Comparison of ENCODE assay signal across 24 cellular contexts in the genomic region with DNA sequence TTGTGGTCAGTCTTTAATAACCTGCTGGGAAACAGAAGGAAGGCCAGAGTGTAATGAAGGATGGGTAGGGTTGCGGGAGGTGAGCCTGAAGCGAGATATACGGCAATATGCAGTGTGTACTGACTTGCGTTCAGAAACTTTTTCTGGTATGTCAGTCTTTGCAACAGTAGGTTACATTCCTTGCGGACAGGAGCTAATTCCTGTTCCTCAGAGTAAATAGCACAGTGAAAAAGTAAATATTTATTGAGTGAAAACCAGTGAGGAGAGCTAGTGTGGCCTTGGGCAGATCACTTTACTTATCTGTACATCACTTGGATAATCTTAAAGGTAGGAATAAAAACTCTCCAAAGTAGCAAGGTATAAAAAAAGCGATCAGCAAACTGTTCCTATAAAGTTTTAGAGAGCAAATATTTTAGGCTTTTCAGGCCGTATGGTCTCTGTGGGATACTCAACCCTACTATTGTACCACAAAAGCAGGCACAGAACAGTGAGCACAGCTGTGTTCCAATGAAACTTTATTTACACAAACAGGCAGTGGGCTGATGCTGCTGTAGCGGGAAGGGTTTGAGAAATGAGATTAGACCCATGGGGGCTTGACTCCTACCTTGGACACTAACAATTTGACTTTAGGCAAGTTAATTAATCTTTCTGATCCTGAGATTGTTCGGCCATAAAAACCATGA.
"Had no signal": no experiment of that assay in that cellular context is flagged by ENCODE, and none has a peak within 500 bp of the region (broad histone marks: within the 10 kb centered on the region; RNA-seq: fewer than 3 reads in every experiment).

No MANE protein-coding gene starts in this region.

- H3K27me3 ChIP-seq: brain microvascular endothelial cell, cardiac muscle cell, SJSA1 had no signal

- H3K36me3 ChIP-seq: brain microvascular endothelial cell, cardiac muscle cell, SJSA1 had no signal

- ATAC-seq: activated CD8-positive, alpha-beta T cell treated with anti-CD3 and anti-CD28 coated beads, Interleukin-2, amount 10 ng/mL, durations not matched to agents 7 days and 5 days; activated naive CD4-positive, alpha-beta T cell treated with anti-CD3 and anti-CD28 coated beads, Interleukin-2, amount 50 U/mL, for 72 hours; SK-N-SH treated with all-trans-retinoic acid at 6 μM for 48 hours; WTC11 had no signal

- H3K4me3 ChIP-seq: cardiac muscle cell, SJSA1 had no signal

- H3K9me3 ChIP-seq: SJSA1 had no signal

- H3K27ac ChIP-seq: brain microvascular endothelial cell, cardiac muscle cell, SJSA1 had no signal

- DNase-seq: activated CD4-positive, alpha-beta T cell treated with anti-CD3 and anti-CD28 coated beads for 48 hours; activated CD4-positive, alpha-beta T cell treated with anti-CD3 and anti-CD28 coated beads, Interleukin-2, amount 50 U/mL, for 4 hours; activated CD4-positive, CD25-positive, alpha-beta regulatory T cell treated with anti-CD3 and anti-CD28 coated beads, Interleukin-2, amount 50 U/mL, for 72 hours; activated CD8-positive, alpha-beta T cell treated with anti-CD3 and anti-CD28 coated beads, Interleukin-2, amount 10 ng/mL, durations not matched to agents 7 days and 5 days; activated effector memory CD4-positive, alpha-beta T cell treated with Interleukin-2 at 50 U/mL for 16 hours; activated naive CD4-positive, alpha-beta T cell; activated T-cell treated with anti-CD3 and anti-CD28 coated beads, Interleukin-2, amount 50 U/mL, for 24 hours; brain microvascular endothelial cell; KG1; MV-4-11; NCI-H1092 treated with DMSO at 0.1 percent for 48 hours; NCI-H1417 treated with DMSO at 0.1 percent for 48 hours; NCI-H1694 treated with DMSO at 0.1 percent for 48 hours; NCI-H2081; NCI-H524 treated with DMSO at 0.1 percent for 48 hours; NCI-H774; NK-92 treated with Interleukin-12 subunit alpha and Interleukin-12 subunit beta, amount 100 ng/mL, for 24 hours; SHP77; SW 1271 had no signal

- H3K4me1 ChIP-seq: SJSA1 had no signal
